15 cellular contexts compared by ENCODE assay signal in genomic region chr13:112733661-112734379, GRCh38. TPM values are rescaled to one million over a fixed set of nuclear protein-coding genes. Genes with fewer than 3 reads are reported as not detected.
A peak's percentile ranks its signal among the peaks of the same experiment; 100 is the strongest.
DNase-seq lines count a peak whose midpoint lies in the region; ATAC-seq lines count a peak whose summit lies in the region.
"Had no signal": no experiment of that assay in that cellular context is flagged by ENCODE, and none has a peak within 500 bp of the region (broad histone marks: within the 10 kb centered on the region; RNA-seq: fewer than 3 reads in every experiment).

No MANE protein-coding gene starts in this region.

- no peaks in the 10 kb centered on the region for H3K27me3 ChIP-seq in HUES48 (ENCODE audit: control insufficient read depth, insufficient read depth, low read length)

- no peaks in the 10 kb centered on the region for H3K27me3 Mint-ChIP-seq in activated T-helper 1 cell treated with anti-CD3 and anti-CD28 coated beads, Interleukin-12 subunit alpha, Interleukin-12 subunit beta, Interleukin-2, Interleukin-4 antibody, amounts not matched to agents 30 ng/mL and 10 ng/mL and 1 ng/mL, durations not matched to agents 14 hours and 24 hours and 36 hours (ENCODE audit: insufficient read depth)
- H3K27me3 Mint-ChIP-seq: stimulated activated naive B cell treated with anti-CD40 and anti-IgM and Interleukin-4, amounts not matched to agents 10 μg/mL and 1 μg/mL and 100 μg/mL, for 72 hours had no signal

- no peak overlapping the region for H3K9ac ChIP-seq in HUES48 (ENCODE audit: low read depth, low read length)

- no peaks in the 10 kb centered on the region for H3K36me3 Mint-ChIP-seq in activated T-helper 1 cell treated with anti-CD3 and anti-CD28 coated beads, Interleukin-12 subunit alpha, Interleukin-12 subunit beta, Interleukin-2, Interleukin-4 antibody, amounts not matched to agents 30 ng/mL and 10 ng/mL and 1 ng/mL, durations not matched to agents 14 hours and 24 hours and 36 hours (ENCODE audit: low read depth)
- H3K36me3 Mint-ChIP-seq: CD8-positive, alpha-beta T cell had no signal

- H3K4me3 Mint-ChIP-seq in activated T-helper 1 cell treated with anti-CD3 and anti-CD28 coated beads, Interleukin-12 subunit alpha, Interleukin-12 subunit beta, Interleukin-2, Interleukin-4 antibody, amounts not matched to agents 30 ng/mL and 10 ng/mL and 1 ng/mL, durations not matched to agents 14 hours and 24 hours and 36 hours: no peak overlapping the region
- H3K4me3 Mint-ChIP-seq: CD8-positive, alpha-beta T cell; stimulated activated naive B cell treated with anti-CD40 and anti-IgM and Interleukin-4, amounts not matched to agents 10 μg/mL and 1 μg/mL and 100 μg/mL, for 72 hours had no signal

- no peaks in the 10 kb centered on the region for H3K9me3 Mint-ChIP-seq in activated T-helper 1 cell treated with anti-CD3 and anti-CD28 coated beads, Interleukin-12 subunit alpha, Interleukin-12 subunit beta, Interleukin-2, Interleukin-4 antibody, amounts not matched to agents 30 ng/mL and 10 ng/mL and 1 ng/mL, durations not matched to agents 14 hours and 24 hours and 36 hours
- H3K9me3 Mint-ChIP-seq: CD8-positive, alpha-beta T cell; stimulated activated naive B cell treated with anti-CD40 and anti-IgM and Interleukin-4, amounts not matched to agents 10 μg/mL and 1 μg/mL and 100 μg/mL, for 72 hours had no signal

- H3K4me1 Mint-ChIP-seq in activated T-helper 1 cell treated with anti-CD3 and anti-CD28 coated beads, Interleukin-12 subunit alpha, Interleukin-12 subunit beta, Interleukin-2, Interleukin-4 antibody, amounts not matched to agents 30 ng/mL and 10 ng/mL and 1 ng/mL, durations not matched to agents 14 hours and 24 hours and 36 hours (ENCODE audit: low read depth): no peaks in the 10 kb centered on the region

- peak; percentile 47 for DNase-seq in NCI-H2227 (lab: John Stamatoyannopoulos, UW; ENCODE audit: unreplicated experiment)
- DNase-seq in ecto neural progenitor cell (ENCODE audit: low spot score): peak; percentile 70
- DNase-seq in posterior vena cava (ENCODE audit: low spot score): peak; percentile 54
- DNase-seq in activated T-helper 1 cell treated with anti-CD3 and anti-CD28 coated beads, Interleukin-12 subunit alpha, Interleukin-12 subunit beta, Interleukin-2, Interleukin-4 antibody, amounts not matched to agents 30 ng/mL and 10 ng/mL and 1 ng/mL, durations not matched to agents 14 hours and 24 hours and 36 hours (ENCODE audit: low spot score): no peak
- DNase-seq in activated effector memory CD4-positive, alpha-beta T cell treated with Interleukin-2 at 50 U/mL for 16 hours: no peak
- no peak for DNase-seq in NCI-H187 treated with DMSO at 0.1 percent for 48 hours (lab: John Stamatoyannopoulos, UW)
- DNase-seq: activated CD4-positive, alpha-beta T cell treated with anti-CD3 and anti-CD28 coated beads for 48 hours; CD8-positive, alpha-beta T cell; NCI-H82; occipital lobe; stimulated activated CD4-positive, alpha-beta T cell treated with anti-CD3 and anti-CD28 coated beads, Interleukin-1b, Interleukin-23, amount 100 ng/mL, for 48 hours; stimulated activated naive B cell treated with anti-CD40 and anti-IgM and Interleukin-4, amounts not matched to agents 10 μg/mL and 1 μg/mL and 100 μg/mL, for 72 hours had no signal

- ATAC-seq in GM18861 (IDR thresholded peaks at IDR 0.05; ENCODE audit: unreplicated experiment): no peak
- ATAC-seq: CD8-positive, alpha-beta T cell; stimulated activated naive B cell treated with anti-CD40 and anti-IgM and Interleukin-4, amounts not matched to agents 10 μg/mL and 1 μg/mL and 100 μg/mL, for 72 hours had no signal

- intact Hi-C loops in posterior vena cava (cut with DNase I): no loop called here
- intact Hi-C loops in activated T-helper 1 cell treated with anti-CD3 and anti-CD28 coated beads, Interleukin-12 subunit alpha, Interleukin-12 subunit beta, Interleukin-2, Interleukin-4 antibody, amounts not matched to agents 30 ng/mL and 10 ng/mL and 1 ng/mL, durations not matched to agents 14 hours and 24 hours and 36 hours (cut with micrococcal nuclease): no loop called here

- H3K36me3 ChIP-seq in HUES48 (ENCODE audit: control insufficient read depth, insufficient read depth, low read length): no peaks in the 10 kb centered on the region
- H3K36me3 ChIP-seq: lower lobe of right lung had no signal

- H3K27ac ChIP-seq in HUES48 (ENCODE audit: low read depth, low read length): peak overlapping the region; percentile 80
- H3K27ac ChIP-seq: lower lobe of right lung had no signal

- H3K4me1 ChIP-seq in HUES48 (ENCODE audit: control insufficient read depth, insufficient read depth, low read length): peaks cover 50% of the 10 kb centered on the region

- no peak overlapping the region for H3K27ac Mint-ChIP-seq in activated T-helper 1 cell treated with anti-CD3 and anti-CD28 coated beads, Interleukin-12 subunit alpha, Interleukin-12 subunit beta, Interleukin-2, Interleukin-4 antibody, amounts not matched to agents 30 ng/mL and 10 ng/mL and 1 ng/mL, durations not matched to agents 14 hours and 24 hours and 36 hours
- H3K27ac Mint-ChIP-seq: CD8-positive, alpha-beta T cell; stimulated activated naive B cell treated with anti-CD40 and anti-IgM and Interleukin-4, amounts not matched to agents 10 μg/mL and 1 μg/mL and 100 μg/mL, for 72 hours had no signal

- peak overlapping the region; percentile 5 for H3K4me3 ChIP-seq in HUES48 (ENCODE audit: low read depth, low read length)
- H3K4me3 ChIP-seq: lower lobe of right lung had no signal

- H3K9me3 ChIP-seq in HUES48 (ENCODE audit: control insufficient read depth, insufficient read depth, low read length): no peaks in the 10 kb centered on the region
- H3K9me3 ChIP-seq: lower lobe of right lung had no signal

RNA-seq across cellular contexts. Expression of gene ATP11A, which starts 44.0 kb away (rescaled TPM):
- 10 to 100 TPM; 52.4 to 55.5 TPM for total RNA-seq in posterior vena cava
- 90.4 and 97.8 TPM in 2 replicates for total RNA-seq in activated T-helper 1 cell treated with anti-CD3 and anti-CD28 coated beads, Interleukin-12 subunit alpha, Interleukin-12 subunit beta, Interleukin-2, Interleukin-4 antibody, amounts not matched to agents 30 ng/mL and 10 ng/mL and 1 ng/mL, durations not matched to agents 14 hours and 24 hours and 36 hours

Comparison
In these comparisons a context has a peak if more than half of its experiments do, and no peak if none do; other contexts are left out.
1. DNase-seq: peak in NCI-H2227 (single experiment), ecto neural progenitor cell (single experiment) and posterior vena cava (single experiment); none in activated T-helper 1 cell treated with anti-CD3 and anti-CD28 coated beads, Interleukin-12 subunit alpha, Interleukin-12 subunit beta, Interleukin-2, Interleukin-4 antibody, amounts not matched to agents 30 ng/mL and 10 ng/mL and 1 ng/mL, durations not matched to agents 14 hours and 24 hours and 36 hours (single experiment), activated effector memory CD4-positive, alpha-beta T cell treated with Interleukin-2 at 50 U/mL for 16 hours (single experiment) and NCI-H187 treated with DMSO at 0.1 percent for 48 hours (single experiment).